Comparison of ENCODE assay signal across 5 cellular contexts in the genomic region with DNA sequence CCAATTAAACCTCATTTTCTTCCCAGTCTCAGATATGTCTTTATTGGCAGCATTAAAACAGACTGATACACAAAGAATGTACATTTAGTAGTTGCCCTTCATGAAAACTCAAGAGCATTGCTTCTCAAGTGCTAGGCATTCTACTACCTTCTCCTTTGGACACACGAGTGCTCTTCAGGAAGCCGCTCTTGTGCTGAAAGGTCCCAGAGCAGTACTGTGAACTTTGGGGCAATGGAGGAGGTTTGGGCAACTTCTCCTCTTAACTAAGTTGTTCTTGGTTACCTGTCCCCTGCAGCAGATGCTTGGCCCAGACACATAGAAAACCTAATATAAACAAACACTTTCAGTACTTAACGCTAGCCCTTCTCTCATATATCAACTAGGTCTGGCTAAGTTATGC.
"Had no signal": no experiment of that assay in that cellular context is flagged by ENCODE, and none has a peak within 500 bp of the region (broad histone marks: within the 10 kb centered on the region; RNA-seq: fewer than 3 reads in every experiment).

No MANE protein-coding gene starts in this region.

- H3K4me3 Mint-ChIP-seq: GM23338, H9 had no signal

- DNase-seq: H9, HCEC 1CT, IMR-90 had no signal

- ATAC-seq: GM23338, K562 had no signal

- H3K27ac Mint-ChIP-seq: GM23338, H9 had no signal

- H3K4me3 ChIP-seq: GM23338, K562 had no signal
